In genomic region chr3:196055267-196055666, GRCh38 we compare ENCODE assay signal across 18 cellular contexts. TPM values are rescaled to one million over a fixed set of nuclear protein-coding genes. Genes with fewer than 3 reads are reported as not detected.
DNase-seq lines count a peak whose midpoint lies in the region; ATAC-seq, FAIRE-seq and TF ChIP-seq lines count a peak whose summit lies in the region.
"Had no signal": no experiment of that assay in that cellular context is flagged by ENCODE, and none has a peak within 500 bp of the region (broad histone marks: within the 10 kb centered on the region; RNA-seq: fewer than 3 reads in every experiment).

No MANE protein-coding gene starts in this region.

- TF ChIP-seq CTCF in DND-41 (IDR thresholded peaks at IDR 0.05; ENCODE audit: borderline replicate concordance, extremely low read depth, low read length, poor library complexity, severe bottlenecking) (no peak), H1 (IDR thresholded peaks at IDR 0.05; ENCODE audit: control extremely low read depth in 1 of 3, insufficient read depth in 1 of 3, low read depth in 1 of 3, low read length in 3 of 3) (no peak), tibial artery (IDR thresholded peaks at IDR 0.05) (no peak)

- FAIRE-seq in H1 (lab: Jason Lieb, UNC), result no peak

- no peak overlapping the region for H4K8ac ChIP-seq in H1 (ENCODE audit: extremely low read depth, insufficient read depth, low read length)

- CTCF ChIA-PET in activated CD4-positive, alpha-beta T cell treated with anti-CD3 and anti-CD28 coated beads for 36 hours (lab: Charles Lee), result interaction anchor here (10.5 kb wide), 1 partner anchor 16 kb away, joined by 83 read pairs; no protein-coding TSS in a partner anchor
- CTCF ChIA-PET in activated CD4-positive, alpha-beta T cell treated with anti-CD3 and anti-CD28 coated beads, Interleukin-2, amount 10 ng/mL, durations not matched to agents 7 days and 5 days (lab: Charles Lee), result interaction anchor here (0.6 to 1.3 kb wide), 3 partner anchors 11 to 583 kb away, joined by 3 to 4 read pairs (median 3); no protein-coding TSS in a partner anchor
- CTCF ChIA-PET in activated CD4-positive, alpha-beta memory T cell treated with anti-CD3 and anti-CD28 coated beads for 36 hours (lab: Charles Lee), result interaction anchor here (0.6 to 1.4 kb wide), 2 partner anchors 18 to 125 kb away, joined by 4 to 7 read pairs; no protein-coding TSS in a partner anchor
- CTCF ChIA-PET in H1 (lab: Charles Lee; ENCODE audit: partially characterized antibody), result interaction anchor here (4.6 kb wide), 1 partner anchor 18 kb away, joined by 19 read pairs; no protein-coding TSS in a partner anchor

- no peak overlapping the region for H3K4ac ChIP-seq in H1 (replicated peaks; ENCODE audit: insufficient read length, low read depth, low read length)

- H3K79me2 ChIP-seq in DND-41 (ENCODE audit: insufficient read depth, low read length), result peaks cover 9% of the 10 kb centered on the region; the same call in 1 of the 2 replicates
- no peaks in the 10 kb centered on the region; a peak in 1 of 4 replicates for H3K79me2 ChIP-seq in H1 (ENCODE audit: control insufficient read depth in 1 of 2, insufficient read depth in 2 of 2, low read length in 2 of 2)

- no peak overlapping the region for H3K23ac ChIP-seq in H1 (ENCODE audit: insufficient read length)

- H3K9ac ChIP-seq in DND-41 (ENCODE audit: low read depth, low read length) (no peak overlapping the region), H1 (replicated peaks in 1 of 4; ENCODE audit: extremely low read depth in 1 of 4, low read depth in 3 of 4, low read length in 3 of 4) (no peak overlapping the region; a peak in 1 of 7 replicates)
- H3K9ac ChIP-seq: GM23248 had no signal

- H3K14ac ChIP-seq in H1 (ENCODE audit: insufficient read length), result no peak overlapping the region

- peaks cover 10% of the 10 kb centered on the region for H4K20me1 ChIP-seq in DND-41 (ENCODE audit: insufficient read depth, low read length)
- H4K20me1 ChIP-seq in H1 (replicated peaks in 1 of 2; ENCODE audit: control insufficient read depth in 1 of 2, insufficient read depth in 2 of 2, low read length in 2 of 2), result peaks cover 0 to 3% of the 10 kb centered on the region in 2 experiments

- H4K91ac ChIP-seq in H1 (replicated peaks; ENCODE audit: insufficient read length, low read length), result no peak overlapping the region

- H2BK15ac ChIP-seq in H1 (ENCODE audit: low read length), result no peak overlapping the region

- no peak for ATAC-seq in activated CD4-positive, alpha-beta T cell treated with anti-CD3 and anti-CD28 coated beads for 36 hours
- ATAC-seq in DND-41 (ENCODE audit: insufficient read depth, low read depth), result 0 out of 3 replicates have a peak, but pooled peaks have one; percentile 6

- H2BK20ac ChIP-seq in H1 (ENCODE audit: low read length), result no peak overlapping the region

- no peaks in the 10 kb centered on the region for H3K79me1 ChIP-seq in H1 (ENCODE audit: low read depth, low read length)

- H2BK12ac ChIP-seq in H1 (ENCODE audit: low read depth, low read length), result no peak overlapping the region

- H3K23me2 ChIP-seq in H1 (ENCODE audit: low read depth, low read length), result no peaks in the 10 kb centered on the region

- TF ChIP-seq RAD21 in H1 (IDR thresholded peaks at IDR 0.05 in 1 of 2, conservative IDR thresholded peaks at IDR 0.05 in 1 of 2; ENCODE audit: low read depth in 2 of 2, low read length in 2 of 2), result no peak

- H3K56ac ChIP-seq in H1 (replicated peaks; ENCODE audit: insufficient read length, low read depth, low read length), result no peak overlapping the region

- H2AK5ac ChIP-seq in H1 (ENCODE audit: low read depth, low read length), result no peak overlapping the region

- H4K5ac ChIP-seq in H1 (ENCODE audit: insufficient read length, low read depth, low read length), result no peak overlapping the region

- H3K27ac ChIP-seq in DND-41 (ENCODE audit: low read length), result no peak overlapping the region
- peak overlapping the region; percentile 68; the same call in 1 of the 2 replicates for H3K27ac ChIP-seq in H1 (ENCODE audit: low read depth, low read length)
- H3K27ac ChIP-seq in tibial artery, result no peak overlapping the region
- H3K27ac ChIP-seq: 22Rv1, GM23248 had no signal

- H2BK120ac ChIP-seq in H1 (replicated peaks; ENCODE audit: low read depth, low read length), result no peak overlapping the region

- no peaks in the 10 kb centered on the region for H3K4me1 Mint-ChIP-seq in activated CD4-positive, alpha-beta T cell treated with anti-CD3 and anti-CD28 coated beads for 36 hours
- no peaks in the 10 kb centered on the region for H3K4me1 Mint-ChIP-seq in activated CD4-positive, alpha-beta T cell treated with anti-CD3 and anti-CD28 coated beads, Interleukin-2, amount 10 ng/mL, durations not matched to agents 7 days and 5 days
- H3K4me1 Mint-ChIP-seq in activated CD4-positive, alpha-beta memory T cell treated with anti-CD3 and anti-CD28 coated beads for 36 hours (ENCODE audit: low read depth), result no peaks in the 10 kb centered on the region

- POLR2A ChIA-PET in activated CD4-positive, alpha-beta T cell treated with anti-CD3 and anti-CD28 coated beads for 36 hours (lab: Charles Lee), result interaction anchor here (1.7 kb wide), 1 partner anchor 15 kb away, joined by 4 read pairs; no protein-coding TSS in a partner anchor
- POLR2A ChIA-PET in activated CD4-positive, alpha-beta T cell treated with anti-CD3 and anti-CD28 coated beads, Interleukin-2, amount 10 ng/mL, durations not matched to agents 7 days and 5 days (lab: Charles Lee), result no interaction called here
- POLR2A ChIA-PET in activated CD4-positive, alpha-beta memory T cell treated with anti-CD3 and anti-CD28 coated beads for 36 hours (lab: Charles Lee), result interaction anchor here (0.6 to 1.1 kb wide), 2 partner anchors 18 to 21 kb away, joined by 3 to 4 read pairs; no protein-coding TSS in a partner anchor
- POLR2A ChIA-PET in H1 (lab: Charles Lee; ENCODE audit: partially characterized antibody), result interaction anchor here (1.8 to 1.9 kb wide), 2 partner anchors 9 to 26 kb away, joined by 4 to 7 read pairs; no protein-coding TSS in a partner anchor

- peak overlapping the region; percentile 38 for H3K27ac Mint-ChIP-seq in activated CD4-positive, alpha-beta T cell treated with anti-CD3 and anti-CD28 coated beads for 36 hours
- no peak overlapping the region for H3K27ac Mint-ChIP-seq in activated CD4-positive, alpha-beta T cell treated with anti-CD3 and anti-CD28 coated beads, Interleukin-2, amount 10 ng/mL, durations not matched to agents 7 days and 5 days
- peak overlapping the region; percentile 40 for H3K27ac Mint-ChIP-seq in activated CD4-positive, alpha-beta memory T cell treated with anti-CD3 and anti-CD28 coated beads for 36 hours

- 93 to 100% methylated on average over 1 to 8 of the region's 8 CpGs for WGBS in H1 (ENCODE audit: extremely low coverage in 1 of 2, insufficient coverage in 1 of 2, insufficient read length in 1 of 2, insufficient replicate concordance in 2 of 2, low coverage in 1 of 2, low lambda C conversion rate in 2 of 2, missing lambda C conversion rate in 1 of 2), 2 experiments

- intact Hi-C loops in activated CD4-positive, alpha-beta T cell treated with anti-CD3 and anti-CD28 coated beads for 36 hours (cut with DNase I, micrococcal nuclease), result no loop called here
- intact Hi-C loops in activated CD4-positive, alpha-beta memory T cell treated with anti-CD3 and anti-CD28 coated beads for 36 hours (cut with micrococcal nuclease), result no loop called here
- intact Hi-C loops in tibial artery (cut with DNase I; ENCODE audit: low total_unique reads), result no loop called here

- TF ChIP-seq EP300 in H1 (IDR thresholded peaks at IDR 0.05; ENCODE audit: borderline replicate concordance in 1 of 2, low read depth in 2 of 2, low read length in 2 of 2), result no peak

- H3K9me3 ChIP-seq in DND-41 (ENCODE audit: insufficient read depth, low read length, severe bottlenecking), result no peaks in the 10 kb centered on the region
- H3K9me3 ChIP-seq in H1 (ENCODE audit: insufficient read depth in 2 of 2, low read depth in 1 of 2, low read length in 1 of 2), result no peaks in the 10 kb centered on the region
- H3K9me3 ChIP-seq in tibial artery, result no peaks in the 10 kb centered on the region

- H2AFZ ChIP-seq in DND-41 (ENCODE audit: low read depth, low read length) (no peak overlapping the region), H1 (ENCODE audit: low read length) (no peak overlapping the region)
- H2AFZ ChIP-seq: GM23248 had no signal

- peaks cover 79% of the 10 kb centered on the region for H3K36me3 Mint-ChIP-seq in activated CD4-positive, alpha-beta T cell treated with anti-CD3 and anti-CD28 coated beads for 36 hours (ENCODE audit: low read depth)
- H3K36me3 Mint-ChIP-seq in activated CD4-positive, alpha-beta T cell treated with anti-CD3 and anti-CD28 coated beads, Interleukin-2, amount 10 ng/mL, durations not matched to agents 7 days and 5 days (ENCODE audit: low read depth), result peaks cover 66% of the 10 kb centered on the region
- peaks cover 71% of the 10 kb centered on the region for H3K36me3 Mint-ChIP-seq in activated CD4-positive, alpha-beta memory T cell treated with anti-CD3 and anti-CD28 coated beads for 36 hours

- TF ChIP-seq POLR2A in H1 (IDR thresholded peaks at IDR 0.05; ENCODE audit: control extremely low read depth in 1 of 2, low read depth in 2 of 2, low read length in 2 of 2), result no peak

- H3K9me3 Mint-ChIP-seq in activated CD4-positive, alpha-beta T cell treated with anti-CD3 and anti-CD28 coated beads for 36 hours (ENCODE audit: low read depth), result no peaks in the 10 kb centered on the region
- no peaks in the 10 kb centered on the region for H3K9me3 Mint-ChIP-seq in activated CD4-positive, alpha-beta T cell treated with anti-CD3 and anti-CD28 coated beads, Interleukin-2, amount 10 ng/mL, durations not matched to agents 7 days and 5 days
- no peaks in the 10 kb centered on the region for H3K9me3 Mint-ChIP-seq in activated CD4-positive, alpha-beta memory T cell treated with anti-CD3 and anti-CD28 coated beads for 36 hours
- H3K9me3 Mint-ChIP-seq: CD8-positive, alpha-beta memory T cell had no signal

- no peaks in the 10 kb centered on the region for H3K27me3 ChIP-seq in DND-41 (ENCODE audit: insufficient read depth, low read length, poor library complexity)
- no peaks in the 10 kb centered on the region for H3K27me3 ChIP-seq in H1 (replicated peaks in 1 of 4; ENCODE audit: control insufficient read depth in 3 of 4, extremely low read depth in 1 of 4, insufficient read depth in 3 of 4, low read length in 3 of 4)
- H3K27me3 ChIP-seq in tibial artery, result no peaks in the 10 kb centered on the region

- H3K4me1 ChIP-seq in DND-41 (ENCODE audit: insufficient read depth, low read length) (no peaks in the 10 kb centered on the region), H1 (replicated peaks in 1 of 4; ENCODE audit: control insufficient read depth in 3 of 4, insufficient read depth in 4 of 4, low read length in 3 of 4) (peaks cover 0 to 7% (median 4%) of the 10 kb centered on the region in 4 experiments; a peak in 5 of 7 replicates), tibial artery (no peaks in the 10 kb centered on the region)

- H3K27me3 Mint-ChIP-seq in activated CD4-positive, alpha-beta T cell treated with anti-CD3 and anti-CD28 coated beads for 36 hours, result no peaks in the 10 kb centered on the region
- H3K27me3 Mint-ChIP-seq in activated CD4-positive, alpha-beta T cell treated with anti-CD3 and anti-CD28 coated beads, Interleukin-2, amount 10 ng/mL, durations not matched to agents 7 days and 5 days, result no peaks in the 10 kb centered on the region
- no peaks in the 10 kb centered on the region for H3K27me3 Mint-ChIP-seq in activated CD4-positive, alpha-beta memory T cell treated with anti-CD3 and anti-CD28 coated beads for 36 hours
- H3K27me3 Mint-ChIP-seq: CD8-positive, alpha-beta memory T cell had no signal

- no peak for DNase-seq in activated CD4-positive, alpha-beta T cell treated with anti-CD3 and anti-CD28 coated beads for 36 hours
- no peak for DNase-seq in activated CD4-positive, alpha-beta T cell treated with anti-CD3 and anti-CD28 coated beads, Interleukin-2, amount 10 ng/mL, durations not matched to agents 7 days and 5 days
- DNase-seq in DND-41 (no peak), H1 (ENCODE audit: low read depth in 1 of 2, low spot score in 2 of 2) (no peak), NCI-H1105 treated with DMSO at 0.1 percent for 48 hours (lab: John Stamatoyannopoulos, UW) (no peak), tibial artery (no peak)
- no peak for DNase-seq in activated CD4-positive, alpha-beta memory T cell treated with anti-CD3 and anti-CD28 coated beads for 36 hours
- DNase-seq in activated effector memory CD4-positive, alpha-beta T cell treated with Interleukin-2 at 50 U/mL for 16 hours, result no peak
- DNase-seq: CD8-positive, alpha-beta memory T cell; DMS 273 treated with DMSO at 0.1 percent for 48 hours; GM23248; KG1; NCI-H1048; NCI-H146; NCI-H2227 treated with DMSO at 0.1 percent for 48 hours; NCI-H524; SHP77 had no signal

- 0 out of 2 replicates have a peak overlapping the region, but pooled peaks have one; percentile 79 for H2BK5ac ChIP-seq in H1 (ENCODE audit: low read depth, low read length)

- H3K4me3 ChIP-seq in DND-41 (ENCODE audit: low read depth in 1 of 2, low read length in 2 of 2) (no peak overlapping the region), H1 (ENCODE audit: extremely low read depth in 1 of 4, insufficient read depth in 2 of 4, low read depth in 3 of 4, low read length in 4 of 4) (no peak overlapping the region), tibial artery (no peak overlapping the region)
- H3K4me3 ChIP-seq: GM23248 had no signal

- H3K4me3 Mint-ChIP-seq in activated CD4-positive, alpha-beta T cell treated with anti-CD3 and anti-CD28 coated beads for 36 hours, result no peak overlapping the region
- no peak overlapping the region for H3K4me3 Mint-ChIP-seq in activated CD4-positive, alpha-beta T cell treated with anti-CD3 and anti-CD28 coated beads, Interleukin-2, amount 10 ng/mL, durations not matched to agents 7 days and 5 days
- H3K4me3 Mint-ChIP-seq in activated CD4-positive, alpha-beta memory T cell treated with anti-CD3 and anti-CD28 coated beads for 36 hours, result no peak overlapping the region
- H3K4me3 Mint-ChIP-seq: CD8-positive, alpha-beta memory T cell had no signal

- no peak overlapping the region for H3K18ac ChIP-seq in H1 (ENCODE audit: extremely low read depth, low read length)

- H3K36me3 ChIP-seq in DND-41 (ENCODE audit: insufficient read depth, low read length) (peaks cover 98% of the 10 kb centered on the region), H1 (ENCODE audit: control insufficient read depth in 2 of 4, insufficient read depth in 4 of 4, low read length in 3 of 4) (peaks cover 37 to 88% (median 67%) of the 10 kb centered on the region in 4 experiments), tibial artery (peaks cover 78 to 99% (median 91%) of the 10 kb centered on the region in 3 donors)

- H3K4me2 ChIP-seq in DND-41 (ENCODE audit: insufficient read depth, low read length) (no peak overlapping the region), H1 (ENCODE audit: insufficient read depth in 1 of 2, low read depth in 2 of 2, low read length in 2 of 2) (no peak overlapping the region)

RNA-seq across cellular contexts. Expression of gene TFRC, which starts 26.6 kb away (rescaled TPM):
- total RNA-seq in activated CD4-positive, alpha-beta T cell treated with anti-CD3 and anti-CD28 coated beads for 36 hours, result 100 to 1,000 TPM; 373 to 520 TPM
- total RNA-seq in activated CD4-positive, alpha-beta T cell treated with anti-CD3 and anti-CD28 coated beads, Interleukin-2, amount 10 ng/mL, durations not matched to agents 7 days and 5 days, result 100 to 1,000 TPM; 234 to 239 TPM
- total RNA-seq in activated CD4-positive, alpha-beta memory T cell treated with anti-CD3 and anti-CD28 coated beads for 36 hours, result 100 to 1,000 TPM; 341 to 347 TPM
- total RNA-seq in H1 (2021; fragmentation: NEBNext Ultra II Directional; extraction: Animal tissue kit (Norgen Biotek cat#: 25700)), result 146 and 161 TPM in 2 replicates
- 19.3 and 67.3 TPM in 2 replicates for polyA plus RNA-seq in H1 (2011; rRNA removed)
- 38.7 TPM for polyA plus RNA-seq in H1 (2011; cell fraction: cytosol; rRNA removed)
- polyA plus RNA-seq in H1 (2011; cell fraction: nucleus; rRNA removed), result 39.2 TPM
- polyA plus RNA-seq in H1 (2012, experiment 1 of 2), result 111 to 150 TPM (median 125 TPM) in 4 replicates
- polyA plus RNA-seq in H1 (2012, experiment 2 of 2), result 9.4 TPM
- polyA plus RNA-seq in H1 (2013, experiment 1 of 2), result 108 TPM
- 103 TPM for polyA plus RNA-seq in H1 (2013, experiment 2 of 2)
- 139 and 420 TPM in 2 replicates for polyA minus RNA-seq in H1 (2011; rRNA and poly(A)+ RNA removed)
- 116 TPM for polyA minus RNA-seq in H1 (2011; cell fraction: cytosol; rRNA and poly(A)+ RNA removed)
- polyA minus RNA-seq in H1 (2011; cell fraction: nucleus; rRNA and poly(A)+ RNA removed), result 156 TPM
